Comparison of ENCODE assay signal across 1 cellular context in the genomic region with DNA sequence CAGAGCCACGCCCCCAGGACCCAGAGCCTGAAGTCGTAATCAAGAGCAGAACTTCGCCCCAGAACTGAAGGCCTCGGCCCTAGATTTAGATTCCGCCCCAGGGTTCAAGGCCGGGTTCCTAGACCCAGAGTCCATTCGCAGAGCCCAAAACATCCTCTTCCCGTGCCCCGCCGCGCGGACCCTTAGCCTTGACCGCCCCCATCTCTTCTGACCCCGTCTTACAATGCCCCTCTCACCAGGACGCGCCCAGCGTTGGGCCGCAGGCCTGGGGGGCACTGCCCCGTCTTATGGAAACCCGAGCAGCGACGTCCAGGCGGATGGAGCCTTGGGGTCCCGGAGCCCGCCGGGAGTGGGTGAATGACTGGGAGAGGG.
TF ChIP-seq lines count a peak whose summit lies in the region.

No MANE protein-coding gene starts in this region.

TF ChIP-seq in SK-N-SH treated with all-trans-retinoic acid at 6 μM for 48 hours, 23 proteins besides CTCF, POLR2A, EP300 and RAD21:
- TF ChIP-seq, protein P1, sequence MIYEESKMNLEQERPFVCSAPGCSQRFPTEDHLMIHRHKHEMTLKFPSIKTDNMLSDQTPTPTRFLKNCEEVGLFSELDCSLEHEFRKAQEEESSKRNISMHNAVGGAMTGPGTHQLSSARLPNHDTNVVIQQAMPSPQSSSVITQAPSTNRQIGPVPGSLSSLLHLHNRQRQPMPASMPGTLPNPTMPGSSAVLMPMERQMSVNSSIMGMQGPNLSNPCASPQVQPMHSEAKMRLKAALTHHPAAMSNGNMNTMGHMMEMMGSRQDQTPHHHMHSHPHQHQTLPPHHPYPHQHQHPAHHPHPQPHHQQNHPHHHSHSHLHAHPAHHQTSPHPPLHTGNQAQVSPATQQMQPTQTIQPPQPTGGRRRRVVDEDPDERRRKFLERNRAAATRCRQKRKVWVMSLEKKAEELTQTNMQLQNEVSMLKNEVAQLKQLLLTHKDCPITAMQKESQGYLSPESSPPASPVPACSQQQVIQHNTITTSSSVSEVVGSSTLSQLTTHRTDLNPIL (CRISPR knock-in tag; IDR thresholded peaks at IDR 0.05; ENCODE audit: low read depth) = no peak
- TF ChIP-seq CSDC2 (CRISPR knock-in tag; IDR thresholded peaks at IDR 0.05) = no peak
- TF ChIP-seq, protein P2, sequence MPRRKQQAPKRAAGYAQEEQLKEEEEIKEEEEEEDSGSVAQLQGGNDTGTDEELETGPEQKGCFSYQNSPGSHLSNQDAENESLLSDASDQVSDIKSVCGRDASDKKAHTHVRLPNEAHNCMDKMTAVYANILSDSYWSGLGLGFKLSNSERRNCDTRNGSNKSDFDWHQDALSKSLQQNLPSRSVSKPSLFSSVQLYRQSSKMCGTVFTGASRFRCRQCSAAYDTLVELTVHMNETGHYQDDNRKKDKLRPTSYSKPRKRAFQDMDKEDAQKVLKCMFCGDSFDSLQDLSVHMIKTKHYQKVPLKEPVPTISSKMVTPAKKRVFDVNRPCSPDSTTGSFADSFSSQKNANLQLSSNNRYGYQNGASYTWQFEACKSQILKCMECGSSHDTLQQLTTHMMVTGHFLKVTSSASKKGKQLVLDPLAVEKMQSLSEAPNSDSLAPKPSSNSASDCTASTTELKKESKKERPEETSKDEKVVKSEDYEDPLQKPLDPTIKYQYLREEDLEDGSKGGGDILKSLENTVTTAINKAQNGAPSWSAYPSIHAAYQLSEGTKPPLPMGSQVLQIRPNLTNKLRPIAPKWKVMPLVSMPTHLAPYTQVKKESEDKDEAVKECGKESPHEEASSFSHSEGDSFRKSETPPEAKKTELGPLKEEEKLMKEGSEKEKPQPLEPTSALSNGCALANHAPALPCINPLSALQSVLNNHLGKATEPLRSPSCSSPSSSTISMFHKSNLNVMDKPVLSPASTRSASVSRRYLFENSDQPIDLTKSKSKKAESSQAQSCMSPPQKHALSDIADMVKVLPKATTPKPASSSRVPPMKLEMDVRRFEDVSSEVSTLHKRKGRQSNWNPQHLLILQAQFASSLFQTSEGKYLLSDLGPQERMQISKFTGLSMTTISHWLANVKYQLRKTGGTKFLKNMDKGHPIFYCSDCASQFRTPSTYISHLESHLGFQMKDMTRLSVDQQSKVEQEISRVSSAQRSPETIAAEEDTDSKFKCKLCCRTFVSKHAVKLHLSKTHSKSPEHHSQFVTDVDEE (CRISPR knock-in tag; IDR thresholded peaks at IDR 0.05) = no peak
- TF ChIP-seq GLIS3 (CRISPR knock-in tag; IDR thresholded peaks at IDR 0.05) = no peak
- TF ChIP-seq, protein P3, sequence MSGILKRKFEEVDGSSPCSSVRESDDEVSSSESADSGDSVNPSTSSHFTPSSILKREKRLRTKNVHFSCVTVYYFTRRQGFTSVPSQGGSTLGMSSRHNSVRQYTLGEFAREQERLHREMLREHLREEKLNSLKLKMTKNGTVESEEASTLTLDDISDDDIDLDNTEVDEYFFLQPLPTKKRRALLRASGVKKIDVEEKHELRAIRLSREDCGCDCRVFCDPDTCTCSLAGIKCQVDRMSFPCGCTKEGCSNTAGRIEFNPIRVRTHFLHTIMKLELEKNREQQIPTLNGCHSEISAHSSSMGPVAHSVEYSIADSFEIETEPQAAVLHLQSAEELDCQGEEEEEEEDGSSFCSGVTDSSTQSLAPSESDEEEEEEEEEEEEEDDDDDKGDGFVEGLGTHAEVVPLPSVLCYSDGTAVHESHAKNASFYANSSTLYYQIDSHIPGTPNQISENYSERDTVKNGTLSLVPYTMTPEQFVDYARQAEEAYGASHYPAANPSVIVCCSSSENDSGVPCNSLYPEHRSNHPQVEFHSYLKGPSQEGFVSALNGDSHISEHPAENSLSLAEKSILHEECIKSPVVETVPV (CRISPR knock-in tag; IDR thresholded peaks at IDR 0.05) = no peak
- TF ChIP-seq ZNF565 (CRISPR knock-in tag; conservative IDR thresholded peaks at IDR 0.05; ENCODE audit: low read depth) = no peak
- no peak for TF ChIP-seq SNAI2 (CRISPR knock-in tag; IDR thresholded peaks at IDR 0.05)
- TF ChIP-seq, protein P4, sequence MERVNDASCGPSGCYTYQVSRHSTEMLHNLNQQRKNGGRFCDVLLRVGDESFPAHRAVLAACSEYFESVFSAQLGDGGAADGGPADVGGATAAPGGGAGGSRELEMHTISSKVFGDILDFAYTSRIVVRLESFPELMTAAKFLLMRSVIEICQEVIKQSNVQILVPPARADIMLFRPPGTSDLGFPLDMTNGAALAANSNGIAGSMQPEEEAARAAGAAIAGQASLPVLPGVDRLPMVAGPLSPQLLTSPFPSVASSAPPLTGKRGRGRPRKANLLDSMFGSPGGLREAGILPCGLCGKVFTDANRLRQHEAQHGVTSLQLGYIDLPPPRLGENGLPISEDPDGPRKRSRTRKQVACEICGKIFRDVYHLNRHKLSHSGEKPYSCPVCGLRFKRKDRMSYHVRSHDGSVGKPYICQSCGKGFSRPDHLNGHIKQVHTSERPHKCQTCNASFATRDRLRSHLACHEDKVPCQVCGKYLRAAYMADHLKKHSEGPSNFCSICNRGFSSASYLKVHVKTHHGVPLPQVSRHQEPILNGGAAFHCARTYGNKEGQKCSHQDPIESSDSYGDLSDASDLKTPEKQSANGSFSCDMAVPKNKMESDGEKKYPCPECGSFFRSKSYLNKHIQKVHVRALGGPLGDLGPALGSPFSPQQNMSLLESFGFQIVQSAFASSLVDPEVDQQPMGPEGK (CRISPR knock-in tag; IDR thresholded peaks at IDR 0.05; ENCODE audit: borderline replicate concordance) = no peak
- TF ChIP-seq RARB (CRISPR knock-in tag; IDR thresholded peaks at IDR 0.05) = no peak
